1 cellular context compared by ENCODE assay signal in the genomic region with DNA sequence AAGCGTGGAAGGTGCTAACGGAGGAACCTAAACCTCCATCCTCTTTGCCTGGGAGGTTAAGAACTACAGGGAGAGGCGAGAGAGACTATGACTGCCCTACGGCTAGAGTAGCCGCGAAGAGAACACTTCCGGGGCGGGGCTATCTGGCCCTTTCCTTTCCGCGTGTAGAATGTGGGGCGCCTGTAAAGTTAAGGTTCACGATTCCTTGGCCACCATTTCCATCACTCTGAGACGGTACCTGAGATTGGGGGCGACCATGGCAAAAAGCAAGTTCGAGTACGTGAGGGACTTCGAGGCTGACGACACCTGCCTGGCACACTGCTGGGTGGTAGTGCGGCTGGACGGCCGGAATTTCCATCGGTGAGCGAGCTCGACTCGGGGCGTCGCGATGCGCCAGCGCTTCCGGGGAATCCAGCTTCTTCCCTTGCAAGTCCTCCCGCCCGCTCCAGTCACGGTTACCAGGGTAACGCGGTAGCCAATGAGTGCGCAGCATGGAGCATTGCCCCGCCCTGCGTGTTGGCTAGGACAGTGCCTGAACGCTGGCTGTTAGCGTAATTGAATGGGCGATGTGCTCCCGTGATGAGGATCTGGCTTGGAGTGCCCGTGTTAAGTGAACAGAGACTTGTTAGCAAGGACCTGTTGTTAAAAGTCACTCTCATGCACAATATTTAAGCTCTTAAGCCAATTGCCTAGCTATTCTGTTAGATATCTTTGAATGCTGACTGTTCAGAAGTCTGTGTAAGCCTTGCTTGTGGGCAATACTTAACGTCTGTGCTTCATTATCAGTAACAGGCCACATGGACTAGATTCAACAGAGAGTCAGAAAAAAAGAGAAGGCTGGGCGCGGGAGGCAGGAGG.
TF ChIP-seq lines count a peak whose summit lies in the region.

TSS of gene THG1L (plus strand) at position 149 of the 858 bp plus-strand sequence. CDS start at position 170, 21 bp downstream.

TF ChIP-seq in K562, 482 proteins besides CTCF, POLR2A, EP300 and RAD21 (continued from another document and continues in another):
- TF ChIP-seq, protein P1, sequence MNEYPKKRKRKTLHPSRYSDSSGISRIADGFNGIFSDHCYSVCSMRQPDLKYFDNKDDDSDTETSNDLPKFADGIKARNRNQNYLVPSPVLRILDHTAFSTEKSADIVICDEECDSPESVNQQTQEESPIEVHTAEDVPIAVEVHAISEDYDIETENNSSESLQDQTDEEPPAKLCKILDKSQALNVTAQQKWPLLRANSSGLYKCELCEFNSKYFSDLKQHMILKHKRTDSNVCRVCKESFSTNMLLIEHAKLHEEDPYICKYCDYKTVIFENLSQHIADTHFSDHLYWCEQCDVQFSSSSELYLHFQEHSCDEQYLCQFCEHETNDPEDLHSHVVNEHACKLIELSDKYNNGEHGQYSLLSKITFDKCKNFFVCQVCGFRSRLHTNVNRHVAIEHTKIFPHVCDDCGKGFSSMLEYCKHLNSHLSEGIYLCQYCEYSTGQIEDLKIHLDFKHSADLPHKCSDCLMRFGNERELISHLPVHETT (CRISPR knock-in tag; conservative IDR thresholded peaks at IDR 0.05 in 1 of 2, IDR thresholded peaks at IDR 0.05 in 1 of 2): peak in 1 of 2 experiments; percentile 43; a peak in 1 of 4 replicates
- TF ChIP-seq, protein P2, sequence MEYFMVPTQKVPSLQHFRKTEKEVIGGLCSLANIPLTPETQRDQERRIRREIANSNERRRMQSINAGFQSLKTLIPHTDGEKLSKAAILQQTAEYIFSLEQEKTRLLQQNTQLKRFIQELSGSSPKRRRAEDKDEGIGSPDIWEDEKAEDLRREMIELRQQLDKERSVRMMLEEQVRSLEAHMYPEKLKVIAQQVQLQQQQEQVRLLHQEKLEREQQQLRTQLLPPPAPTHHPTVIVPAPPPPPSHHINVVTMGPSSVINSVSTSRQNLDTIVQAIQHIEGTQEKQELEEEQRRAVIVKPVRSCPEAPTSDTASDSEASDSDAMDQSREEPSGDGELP (CRISPR knock-in tag; IDR thresholded peaks at IDR 0.05; ENCODE audit: borderline replicate concordance): peak; percentile 74; the same call in 1 of the 2 replicates
- no peak for TF ChIP-seq RBM15 (IDR thresholded peaks at IDR 0.05; ENCODE audit: insufficient read depth, low read length)
- no peak for TF ChIP-seq SRSF7 (optimal IDR thresholded peaks at IDR 0.05; ENCODE audit: low read depth, low read length)
- no peak for TF ChIP-seq RAD51 (IDR thresholded peaks at IDR 0.05; ENCODE audit: borderline replicate concordance, low read depth)
- no peak for TF ChIP-seq SMC3 (conservative IDR thresholded peaks at IDR 0.05; ENCODE audit: insufficient read depth, low read depth, low read length)
- TF ChIP-seq, protein P3, sequence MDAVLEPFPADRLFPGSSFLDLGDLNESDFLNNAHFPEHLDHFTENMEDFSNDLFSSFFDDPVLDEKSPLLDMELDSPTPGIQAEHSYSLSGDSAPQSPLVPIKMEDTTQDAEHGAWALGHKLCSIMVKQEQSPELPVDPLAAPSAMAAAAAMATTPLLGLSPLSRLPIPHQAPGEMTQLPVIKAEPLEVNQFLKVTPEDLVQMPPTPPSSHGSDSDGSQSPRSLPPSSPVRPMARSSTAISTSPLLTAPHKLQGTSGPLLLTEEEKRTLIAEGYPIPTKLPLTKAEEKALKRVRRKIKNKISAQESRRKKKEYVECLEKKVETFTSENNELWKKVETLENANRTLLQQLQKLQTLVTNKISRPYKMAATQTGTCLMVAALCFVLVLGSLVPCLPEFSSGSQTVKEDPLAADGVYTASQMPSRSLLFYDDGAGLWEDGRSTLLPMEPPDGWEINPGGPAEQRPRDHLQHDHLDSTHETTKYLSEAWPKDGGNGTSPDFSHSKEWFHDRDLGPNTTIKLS (IDR thresholded peaks at IDR 0.05; ENCODE audit: borderline replicate concordance, low read depth): peak; percentile 80
- TF ChIP-seq SIX5 (IDR thresholded peaks at IDR 0.05; ENCODE audit: borderline replicate concordance in 1 of 2, insufficient read depth in 1 of 2, low read depth in 1 of 2, low read length in 2 of 2): peak in 1 of 2 experiments; percentile 25; a peak in 1 of 4 replicates
- TF ChIP-seq STAT5A (IDR thresholded peaks at IDR 0.05; ENCODE audit: borderline replicate concordance, low read length): peak; percentile 41; the same call in 1 of the 2 replicates
- TF ChIP-seq XRCC4 (IDR thresholded peaks at IDR 0.05; ENCODE audit: extremely low read depth, insufficient read depth, insufficient read length): no peak
- TF ChIP-seq BRCA1 (IDR thresholded peaks at IDR 0.05): no peak
- no peak for TF ChIP-seq BRCA1 (CRISPR knock-in tag; IDR thresholded peaks at IDR 0.05)
- no peak for TF ChIP-seq ZNF253 (CRISPR knock-in tag; conservative IDR thresholded peaks at IDR 0.05)
- TF ChIP-seq TEAD2 (tag; IDR thresholded peaks at IDR 0.05): no peak
- no peak; a peak in 1 of 3 replicates for TF ChIP-seq CBX3 (IDR thresholded peaks at IDR 0.05; ENCODE audit: borderline replicate concordance in 1 of 2, low read length in 2 of 2)
- no peak for TF ChIP-seq PPARD (CRISPR knock-in tag; IDR thresholded peaks at IDR 0.05)
- TF ChIP-seq MYC (IDR thresholded peaks at IDR 0.05; ENCODE audit: low read depth, low read length): peak; percentile 89
- peak; percentile 67; the same call in 1 of the 2 replicates for TF ChIP-seq MYC (CRISPR knock-in tag; IDR thresholded peaks at IDR 0.05; ENCODE audit: borderline replicate concordance, low read depth)
- no peak for TF ChIP-seq FIP1L1 (IDR thresholded peaks at IDR 0.05; ENCODE audit: low read depth, low read length, poor library complexity, severe bottlenecking)
- TF ChIP-seq MXD1 (CRISPR knock-in tag; IDR thresholded peaks at IDR 0.05; ENCODE audit: borderline replicate concordance, poor library complexity, severe bottlenecking): no peak
- TF ChIP-seq ZNF589 (CRISPR knock-in tag; IDR thresholded peaks at IDR 0.05; ENCODE audit: low read depth): no peak
- TF ChIP-seq TAF15 (IDR thresholded peaks at IDR 0.05; ENCODE audit: low read depth, low read length): no peak
- peak; percentile 74 for TF ChIP-seq TAF7 (tag; IDR thresholded peaks at IDR 0.05)
- TF ChIP-seq, protein P4, sequence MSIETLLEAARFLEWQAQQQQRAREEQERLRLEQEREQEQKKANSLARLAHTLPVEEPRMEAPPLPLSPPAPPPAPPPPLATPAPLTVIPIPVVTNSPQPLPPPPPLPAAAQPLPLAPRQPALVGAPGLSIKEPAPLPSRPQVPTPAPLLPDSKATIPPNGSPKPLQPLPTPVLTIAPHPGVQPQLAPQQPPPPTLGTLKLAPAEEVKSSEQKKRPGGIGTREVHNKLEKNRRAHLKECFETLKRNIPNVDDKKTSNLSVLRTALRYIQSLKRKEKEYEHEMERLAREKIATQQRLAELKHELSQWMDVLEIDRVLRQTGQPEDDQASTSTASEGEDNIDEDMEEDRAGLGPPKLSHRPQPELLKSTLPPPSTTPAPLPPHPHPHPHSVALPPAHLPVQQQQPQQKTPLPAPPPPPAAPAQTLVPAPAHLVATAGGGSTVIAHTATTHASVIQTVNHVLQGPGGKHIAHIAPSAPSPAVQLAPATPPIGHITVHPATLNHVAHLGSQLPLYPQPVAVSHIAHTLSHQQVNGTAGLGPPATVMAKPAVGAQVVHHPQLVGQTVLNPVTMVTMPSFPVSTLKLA (conservative IDR thresholded peaks at IDR 0.05): peak; percentile 81 to 90
- TF ChIP-seq ILF3 (IDR thresholded peaks at IDR 0.05; ENCODE audit: borderline replicate concordance): no peak
- TF ChIP-seq ESRRB (CRISPR knock-in tag; IDR thresholded peaks at IDR 0.05; ENCODE audit: borderline replicate concordance): no peak
- TF ChIP-seq, protein P5, sequence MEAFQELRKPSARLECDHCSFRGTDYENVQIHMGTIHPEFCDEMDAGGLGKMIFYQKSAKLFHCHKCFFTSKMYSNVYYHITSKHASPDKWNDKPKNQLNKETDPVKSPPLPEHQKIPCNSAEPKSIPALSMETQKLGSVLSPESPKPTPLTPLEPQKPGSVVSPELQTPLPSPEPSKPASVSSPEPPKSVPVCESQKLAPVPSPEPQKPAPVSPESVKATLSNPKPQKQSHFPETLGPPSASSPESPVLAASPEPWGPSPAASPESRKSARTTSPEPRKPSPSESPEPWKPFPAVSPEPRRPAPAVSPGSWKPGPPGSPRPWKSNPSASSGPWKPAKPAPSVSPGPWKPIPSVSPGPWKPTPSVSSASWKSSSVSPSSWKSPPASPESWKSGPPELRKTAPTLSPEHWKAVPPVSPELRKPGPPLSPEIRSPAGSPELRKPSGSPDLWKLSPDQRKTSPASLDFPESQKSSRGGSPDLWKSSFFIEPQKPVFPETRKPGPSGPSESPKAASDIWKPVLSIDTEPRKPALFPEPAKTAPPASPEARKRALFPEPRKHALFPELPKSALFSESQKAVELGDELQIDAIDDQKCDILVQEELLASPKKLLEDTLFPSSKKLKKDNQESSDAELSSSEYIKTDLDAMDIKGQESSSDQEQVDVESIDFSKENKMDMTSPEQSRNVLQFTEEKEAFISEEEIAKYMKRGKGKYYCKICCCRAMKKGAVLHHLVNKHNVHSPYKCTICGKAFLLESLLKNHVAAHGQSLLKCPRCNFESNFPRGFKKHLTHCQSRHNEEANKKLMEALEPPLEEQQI (IDR thresholded peaks at IDR 0.05): no peak
- TF ChIP-seq, protein P6, sequence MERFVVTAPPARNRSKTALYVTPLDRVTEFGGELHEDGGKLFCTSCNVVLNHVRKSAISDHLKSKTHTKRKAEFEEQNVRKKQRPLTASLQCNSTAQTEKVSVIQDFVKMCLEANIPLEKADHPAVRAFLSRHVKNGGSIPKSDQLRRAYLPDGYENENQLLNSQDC (CRISPR knock-in tag; IDR thresholded peaks at IDR 0.05): no peak
- TF ChIP-seq TGIF2 (CRISPR knock-in tag; IDR thresholded peaks at IDR 0.05): no peak
- no peak for TF ChIP-seq ZNF232 (CRISPR knock-in tag; IDR thresholded peaks at IDR 0.05)
- TF ChIP-seq FOXP1 (CRISPR knock-in tag; IDR thresholded peaks at IDR 0.05): no peak
- TF ChIP-seq, protein P7, sequence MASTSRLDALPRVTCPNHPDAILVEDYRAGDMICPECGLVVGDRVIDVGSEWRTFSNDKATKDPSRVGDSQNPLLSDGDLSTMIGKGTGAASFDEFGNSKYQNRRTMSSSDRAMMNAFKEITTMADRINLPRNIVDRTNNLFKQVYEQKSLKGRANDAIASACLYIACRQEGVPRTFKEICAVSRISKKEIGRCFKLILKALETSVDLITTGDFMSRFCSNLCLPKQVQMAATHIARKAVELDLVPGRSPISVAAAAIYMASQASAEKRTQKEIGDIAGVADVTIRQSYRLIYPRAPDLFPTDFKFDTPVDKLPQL (IDR thresholded peaks at IDR 0.05; ENCODE audit: extremely low read depth, insufficient read length): peak; percentile 16
- no peak for TF ChIP-seq MCM3 (IDR thresholded peaks at IDR 0.05)
- no peak for TF ChIP-seq ZNF609 (CRISPR knock-in tag; IDR thresholded peaks at IDR 0.05; ENCODE audit: borderline replicate concordance)
- peak; percentile 92 for TF ChIP-seq PHF20 (IDR thresholded peaks at IDR 0.05; ENCODE audit: partially characterized antibody)
- TF ChIP-seq POLR3A (IDR thresholded peaks at IDR 0.05; ENCODE audit: borderline replicate concordance, extremely low read depth, insufficient read depth, insufficient read length): no peak
- peak; percentile 95 for TF ChIP-seq NR2C1 (IDR thresholded peaks at IDR 0.05)
- TF ChIP-seq NR2C1 (tag; IDR thresholded peaks at IDR 0.05): peak; percentile 97
- TF ChIP-seq, protein P8, sequence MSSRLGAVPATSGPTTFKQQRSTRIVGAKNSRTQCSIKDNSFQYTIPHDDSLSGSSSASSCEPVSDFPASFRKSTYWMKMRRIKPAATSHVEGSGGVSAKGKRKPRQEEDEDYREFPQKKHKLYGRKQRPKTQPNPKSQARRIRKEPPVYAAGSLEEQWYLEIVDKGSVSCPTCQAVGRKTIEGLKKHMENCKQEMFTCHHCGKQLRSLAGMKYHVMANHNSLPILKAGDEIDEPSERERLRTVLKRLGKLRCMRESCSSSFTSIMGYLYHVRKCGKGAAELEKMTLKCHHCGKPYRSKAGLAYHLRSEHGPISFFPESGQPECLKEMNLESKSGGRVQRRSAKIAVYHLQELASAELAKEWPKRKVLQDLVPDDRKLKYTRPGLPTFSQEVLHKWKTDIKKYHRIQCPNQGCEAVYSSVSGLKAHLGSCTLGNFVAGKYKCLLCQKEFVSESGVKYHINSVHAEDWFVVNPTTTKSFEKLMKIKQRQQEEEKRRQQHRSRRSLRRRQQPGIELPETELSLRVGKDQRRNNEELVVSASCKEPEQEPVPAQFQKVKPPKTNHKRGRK (tag; IDR thresholded peaks at IDR 0.05): no peak
- TF ChIP-seq ATF1 (CRISPR knock-in tag; IDR thresholded peaks at IDR 0.05): no peak
- peak; percentile 86 for TF ChIP-seq ATF1 (tag; IDR thresholded peaks at IDR 0.05)
- TF ChIP-seq KDM2B (CRISPR knock-in tag; IDR thresholded peaks at IDR 0.05): no peak
- TF ChIP-seq ELF4 (CRISPR knock-in tag; IDR thresholded peaks at IDR 0.05): no peak; the same call in 1 of the 2 replicates
- no peak for TF ChIP-seq ZNF507 (tag; conservative IDR thresholded peaks at IDR 0.05)
- peak in 1 of 2 experiments; percentile 17; a peak in 1 of 4 replicates for TF ChIP-seq KDM1A (IDR thresholded peaks at IDR 0.05)
- no peak for TF ChIP-seq U2AF1 (optimal IDR thresholded peaks at IDR 0.05; ENCODE audit: low read depth, low read length)
- TF ChIP-seq ZC3H4 (CRISPR knock-in tag; IDR thresholded peaks at IDR 0.05; ENCODE audit: borderline replicate concordance): no peak
